1 cellular context compared by ENCODE assay signal in genomic region chr10:112906945-112907344, GRCh38.
TF ChIP-seq lines count a peak whose summit lies in the region.

No MANE protein-coding gene starts in this region.

TF ChIP-seq in HCT116, 20 proteins besides CTCF, POLR2A, EP300 and RAD21 (continued from another document):
- TF ChIP-seq REST (IDR thresholded peaks at IDR 0.05; ENCODE audit: low read depth), result no peak
- no peak for TF ChIP-seq MAX (IDR thresholded peaks at IDR 0.05)
- TF ChIP-seq ELF1 (IDR thresholded peaks at IDR 0.05; ENCODE audit: borderline replicate concordance, low read depth), result no peak
- TF ChIP-seq ZNF274 (IDR thresholded peaks at IDR 0.05; ENCODE audit: low read depth, low read length), result no peak
